ENCODE assay signal across 2 cellular contexts in genomic region chr22:35522571-35523149, GRCh38.
A peak's percentile ranks its signal among the peaks of the same experiment; 100 is the strongest.
TF ChIP-seq lines count a peak whose summit lies in the region.

No MANE protein-coding gene starts in this region.

TF ChIP-seq in HEK293, 187 proteins besides CTCF, POLR2A, EP300 and RAD21 (continued from another document):
- TF ChIP-seq ZNF521 (tag by site-specific recombination; IDR thresholded peaks at IDR 0.05), result peak; percentile 74; the same call in 1 of the 2 replicates

TF ChIP-seq in K562, 482 proteins besides CTCF, POLR2A, EP300 and RAD21 (continues in another document):
- TF ChIP-seq CHD7 (IDR thresholded peaks at IDR 0.05; ENCODE audit: low read depth, low read length) (no peak), SMAD4 (CRISPR knock-in tag; conservative IDR thresholded peaks at IDR 0.05) (no peak), MBD1 (CRISPR knock-in tag; IDR thresholded peaks at IDR 0.05) (no peak), ZBTB2 (IDR thresholded peaks at IDR 0.05) (peak; percentile 42; the same call in 1 of the 2 replicates), TCF7L2 (IDR thresholded peaks at IDR 0.05; ENCODE audit: low read depth, low read length) (no peak), ZNF512 (tag; IDR thresholded peaks at IDR 0.05) (peak; percentile 99), MTA2 (IDR thresholded peaks at IDR 0.05; ENCODE audit: low read depth) (no peak), FIP1L1 (IDR thresholded peaks at IDR 0.05; ENCODE audit: low read depth, low read length, poor library complexity, severe bottlenecking) (no peak), ZNF766 (CRISPR knock-in tag; conservative IDR thresholded peaks at IDR 0.05) (no peak), SMC3 (conservative IDR thresholded peaks at IDR 0.05; ENCODE audit: insufficient read depth, low read depth, low read length) (no peak), KDM5B (IDR thresholded peaks at IDR 0.05; ENCODE audit: insufficient replicate concordance, low read depth, low read length) (no peak), ZNF639 (CRISPR knock-in tag; conservative IDR thresholded peaks at IDR 0.05 in 1 of 2, IDR thresholded peaks at IDR 0.05 in 1 of 2) (no peak), ZNF77 (CRISPR knock-in tag; IDR thresholded peaks at IDR 0.05) (no peak), BCL6 (CRISPR knock-in tag; IDR thresholded peaks at IDR 0.05) (no peak), FOXK1 (CRISPR knock-in tag; IDR thresholded peaks at IDR 0.05; ENCODE audit: borderline replicate concordance) (no peak), DNMT1 (IDR thresholded peaks at IDR 0.05) (no peak), MEIS2 (IDR thresholded peaks at IDR 0.05; ENCODE audit: partially characterized antibody) (no peak), HBP1 (CRISPR knock-in tag; IDR thresholded peaks at IDR 0.05) (0 out of 2 replicates have a peak, but pooled peaks have one; percentile 27), PREB (CRISPR knock-in tag; IDR thresholded peaks at IDR 0.05) (no peak), ZNF274 (IDR thresholded peaks at IDR 0.05; ENCODE audit: borderline replicate concordance, low read depth, low read length) (no peak), TBP (optimal IDR thresholded peaks at IDR 0.05; ENCODE audit: low read depth, low read length) (no peak), CHD2 (IDR thresholded peaks at IDR 0.05; ENCODE audit: low read depth, low read length) (no peak), HINFP (tag; conservative IDR thresholded peaks at IDR 0.05; ENCODE audit: low read depth) (0 out of 2 replicates have a peak, but pooled peaks have one; percentile 29), HMG20A (CRISPR knock-in tag; conservative IDR thresholded peaks at IDR 0.05) (no peak), ZNF76 (CRISPR knock-in tag; IDR thresholded peaks at IDR 0.05; ENCODE audit: borderline replicate concordance) (no peak), ZFP30 (CRISPR knock-in tag; IDR thresholded peaks at IDR 0.05; ENCODE audit: borderline replicate concordance) (no peak), THRB (CRISPR knock-in tag; conservative IDR thresholded peaks at IDR 0.05) (peak; percentile 46; the same call in 1 of the 2 replicates), TEAD1 (CRISPR knock-in tag; IDR thresholded peaks at IDR 0.05) (no peak)
